In the genomic region with DNA sequence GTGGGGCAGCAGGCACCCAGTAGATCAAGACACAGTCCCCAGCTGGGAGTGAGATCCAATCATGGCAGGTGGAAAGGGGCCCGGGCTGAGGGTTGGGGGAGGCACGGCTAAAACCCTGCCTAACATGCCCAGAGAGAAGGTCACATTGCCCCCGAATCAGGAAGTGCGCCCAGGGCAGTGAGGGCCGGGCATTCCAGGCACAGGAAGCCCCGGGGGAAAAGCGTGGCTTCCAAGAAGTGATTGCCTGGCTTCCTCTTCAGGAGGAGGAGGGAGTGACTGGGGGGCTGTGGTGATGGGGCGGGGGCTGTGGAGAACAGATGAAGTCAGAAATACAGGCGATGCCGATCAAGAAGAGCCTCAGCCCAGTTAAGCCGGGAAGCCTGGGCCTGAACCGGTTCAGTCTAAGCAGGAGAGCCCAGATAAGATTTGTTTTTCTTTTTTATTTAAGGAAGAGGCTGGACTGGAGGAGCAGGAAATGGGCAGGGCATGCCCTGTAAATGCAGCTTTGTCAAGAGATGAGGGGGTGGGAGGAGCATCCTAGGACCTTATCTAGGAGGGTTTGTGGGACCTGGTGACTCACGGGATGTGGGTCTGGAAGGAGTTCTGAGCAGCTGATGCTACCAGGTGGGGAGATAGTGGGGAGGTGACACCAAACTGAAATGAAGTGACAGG, we compare ENCODE assay signal across 2 cellular contexts.
TF ChIP-seq lines count a peak whose summit lies in the region.

No MANE protein-coding gene starts in this region.

TF ChIP-seq in IMR-90, 13 proteins besides CTCF, POLR2A, EP300 and RAD21:
- TF ChIP-seq RFX5 (IDR thresholded peaks at IDR 0.05; ENCODE audit: low read depth, low read length) (no peak), SMC3 (IDR thresholded peaks at IDR 0.05; ENCODE audit: low read depth, low read length) (peak; percentile 3; the same call in 1 of the 2 replicates), RCOR1 (IDR thresholded peaks at IDR 0.05; ENCODE audit: insufficient replicate concordance, low read length) (no peak), MAZ (IDR thresholded peaks at IDR 0.05; ENCODE audit: borderline replicate concordance, low read depth, low read length) (0 out of 2 replicates have a peak, but pooled peaks have one; percentile 18), FOS (IDR thresholded peaks at IDR 0.05; ENCODE audit: low read depth, low read length) (peak; percentile 80), MAFK (IDR thresholded peaks at IDR 0.05; ENCODE audit: low read depth, low read length) (no peak), BHLHE40 (IDR thresholded peaks at IDR 0.05; ENCODE audit: low read depth, low read length) (peak; percentile 32), CHD1 (IDR thresholded peaks at IDR 0.05; ENCODE audit: low read depth, low read length) (no peak), CEBPB (IDR thresholded peaks at IDR 0.05; ENCODE audit: low read depth, low read length) (no peak), NFE2L2 (IDR thresholded peaks at IDR 0.05; ENCODE audit: low read depth, low read length) (no peak), USF2 (IDR thresholded peaks at IDR 0.05; ENCODE audit: low read depth, low read length) (peak; percentile 36; the same call in 1 of the 2 replicates), MXI1 (IDR thresholded peaks at IDR 0.05; ENCODE audit: borderline replicate concordance, low read depth, low read length) (no peak)
- TF ChIP-seq, protein P1, sequence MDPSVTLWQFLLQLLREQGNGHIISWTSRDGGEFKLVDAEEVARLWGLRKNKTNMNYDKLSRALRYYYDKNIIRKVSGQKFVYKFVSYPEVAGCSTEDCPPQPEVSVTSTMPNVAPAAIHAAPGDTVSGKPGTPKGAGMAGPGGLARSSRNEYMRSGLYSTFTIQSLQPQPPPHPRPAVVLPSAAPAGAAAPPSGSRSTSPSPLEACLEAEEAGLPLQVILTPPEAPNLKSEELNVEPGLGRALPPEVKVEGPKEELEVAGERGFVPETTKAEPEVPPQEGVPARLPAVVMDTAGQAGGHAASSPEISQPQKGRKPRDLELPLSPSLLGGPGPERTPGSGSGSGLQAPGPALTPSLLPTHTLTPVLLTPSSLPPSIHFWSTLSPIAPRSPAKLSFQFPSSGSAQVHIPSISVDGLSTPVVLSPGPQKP (IDR thresholded peaks at IDR 0.05; ENCODE audit: borderline replicate concordance, low read depth, low read length), result no peak
TF ChIP-seq in IMR-90: peak in this region for 5.

TF ChIP-seq in H1, 55 proteins besides CTCF, POLR2A, EP300 and RAD21:
- TF ChIP-seq POU5F1 (IDR thresholded peaks at IDR 0.05; ENCODE audit: low read depth, low read length) (no peak), EZH2 (IDR thresholded peaks at IDR 0.05; ENCODE audit: low read depth, low read length, severe bottlenecking) (no peak), SIN3A (conservative IDR thresholded peaks at IDR 0.05 in 1 of 2, IDR thresholded peaks at IDR 0.05 in 1 of 2; ENCODE audit: low read depth in 1 of 2, low read length in 2 of 2) (no peak), BACH1 (IDR thresholded peaks at IDR 0.05; ENCODE audit: low read length) (no peak), ATF3 (IDR thresholded peaks at IDR 0.05; ENCODE audit: insufficient read depth, low read depth, low read length) (no peak), USF2 (IDR thresholded peaks at IDR 0.05; ENCODE audit: low read length) (no peak), NRF1 (IDR thresholded peaks at IDR 0.05; ENCODE audit: low read depth, low read length) (no peak), GTF2F1 (IDR thresholded peaks at IDR 0.05; ENCODE audit: borderline replicate concordance, low read depth, low read length) (no peak), CHD7 (IDR thresholded peaks at IDR 0.05; ENCODE audit: insufficient replicate concordance, low read length) (no peak), TAF1 (IDR thresholded peaks at IDR 0.05; ENCODE audit: low read depth, low read length) (no peak), FOSL1 (IDR thresholded peaks at IDR 0.05; ENCODE audit: insufficient read depth, low read depth, low read length) (no peak), KDM5A (IDR thresholded peaks at IDR 0.05; ENCODE audit: low read length) (no peak), HDAC2 (IDR thresholded peaks at IDR 0.05; ENCODE audit: borderline replicate concordance in 1 of 2, low read depth in 2 of 2, low read length in 2 of 2) (no peak), CREB1 (IDR thresholded peaks at IDR 0.05) (no peak), SIRT6 (IDR thresholded peaks at IDR 0.05; ENCODE audit: low read length) (no peak), SAP30 (IDR thresholded peaks at IDR 0.05; ENCODE audit: insufficient read depth, insufficient replicate concordance, low read length) (no peak), JUND (IDR thresholded peaks at IDR 0.05; ENCODE audit: low read length) (no peak), PHF8 (conservative IDR thresholded peaks at IDR 0.05; ENCODE audit: low read depth, low read length) (no peak), TEAD4 (IDR thresholded peaks at IDR 0.05; ENCODE audit: low read depth, low read length) (no peak)
